In the genomic region with DNA sequence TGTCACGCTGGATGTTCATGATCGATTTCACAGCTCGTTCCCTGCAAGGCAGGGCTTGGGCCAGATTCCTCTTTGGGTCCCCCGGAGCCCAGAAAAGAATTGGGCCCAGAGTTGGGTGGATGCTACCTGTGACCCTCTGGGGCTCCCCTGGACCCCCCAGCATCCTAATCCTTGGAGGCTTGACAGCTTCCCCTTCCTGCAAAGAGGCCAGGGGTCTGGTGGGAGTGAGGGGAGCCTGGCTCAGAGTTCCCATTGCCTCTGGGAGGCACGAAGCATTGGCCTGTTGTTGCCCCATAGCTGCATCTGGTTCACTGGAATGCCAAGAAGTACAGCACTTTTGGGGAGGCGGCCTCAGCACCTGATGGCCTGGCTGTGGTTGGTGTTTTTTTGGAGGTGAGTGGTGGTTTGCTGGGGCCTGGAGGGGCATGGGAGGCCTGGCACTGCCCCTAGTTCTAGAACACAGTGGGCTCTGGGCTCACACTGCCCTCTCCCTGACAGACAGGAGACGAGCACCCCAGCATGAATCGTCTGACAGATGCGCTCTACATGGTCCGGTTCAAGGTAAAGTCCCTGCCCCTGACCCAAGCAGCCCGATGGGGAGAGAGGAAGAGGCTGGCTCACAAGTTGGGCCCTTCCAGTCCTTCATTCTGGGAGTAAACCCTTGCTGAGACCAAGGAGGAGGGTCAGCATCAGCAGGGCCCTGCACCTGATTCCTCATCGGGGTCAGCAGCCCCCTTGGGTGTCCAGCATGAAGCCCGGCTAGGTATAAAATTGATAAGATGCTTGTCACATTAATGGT, we compare ENCODE assay signal across 1 cellular context.
TF ChIP-seq lines count a peak whose summit lies in the region.

No MANE protein-coding gene starts in this region.

TF ChIP-seq in SK-N-SH, 30 proteins besides CTCF, POLR2A, EP300 and RAD21 (continued from another document):
- no peak for TF ChIP-seq RFX5 (IDR thresholded peaks at IDR 0.05; ENCODE audit: low read length)
